In the genomic region with DNA sequence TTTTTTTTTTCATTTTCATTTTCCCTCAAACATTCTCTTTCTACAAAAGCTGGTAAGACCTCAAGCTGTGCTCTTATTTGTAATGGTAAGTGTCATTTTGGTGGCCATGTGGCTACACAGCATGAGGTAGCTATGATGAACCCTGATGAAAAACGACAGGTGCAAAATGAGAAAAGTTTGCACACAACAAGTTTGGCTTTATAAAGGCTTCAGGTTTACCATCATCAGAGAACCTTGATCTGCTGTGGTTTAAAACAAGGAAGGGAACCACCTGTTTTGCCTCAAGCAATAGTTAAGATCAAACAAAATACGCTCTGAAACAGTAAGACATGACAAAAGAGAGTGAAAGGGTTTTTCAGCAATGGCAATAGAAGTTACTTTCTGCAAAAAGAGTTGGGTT, we compare ENCODE assay signal across 16 cellular contexts.
DNase-seq lines count a peak whose midpoint lies in the region; ATAC-seq and TF ChIP-seq lines count a peak whose summit lies in the region.
"Had no signal": no experiment of that assay in that cellular context is flagged by ENCODE, and none has a peak within 500 bp of the region (broad histone marks: within the 10 kb centered on the region; RNA-seq: fewer than 3 reads in every experiment).

No MANE protein-coding gene starts in this region.

- H3K36me3 ChIP-seq in HUES64 (ENCODE audit: insufficient read depth, low read length) (no peaks in the 10 kb centered on the region), neural progenitor cell (no peaks in the 10 kb centered on the region)
- H3K36me3 ChIP-seq: BE2C, thyroid gland had no signal

- H3K27me3 ChIP-seq in HUES64 (ENCODE audit: insufficient read depth, low read length) (no peaks in the 10 kb centered on the region), neural progenitor cell (no peaks in the 10 kb centered on the region)
- H3K27me3 ChIP-seq: BE2C, thyroid gland had no signal

- H3K9ac ChIP-seq in HUES64 (ENCODE audit: low read depth, low read length) (no peak overlapping the region), neural progenitor cell (no peak overlapping the region)

- no peaks in the 10 kb centered on the region for H3K9me3 Mint-ChIP-seq in activated naive CD4-positive, alpha-beta T cell treated with anti-CD3 and anti-CD28 coated beads, Interleukin-2, amount 10 ng/mL, durations not matched to agents 7 days and 5 days
- peaks cover 3% of the 10 kb centered on the region for H3K9me3 Mint-ChIP-seq in neural progenitor cell
- no peaks in the 10 kb centered on the region for H3K9me3 Mint-ChIP-seq in activated CD8-positive, alpha-beta memory T cell treated with anti-CD3 and anti-CD28 coated beads, Interleukin-2, amount 10 ng/mL, durations not matched to agents 7 days and 5 days (ENCODE audit: low read depth)

- H3K4me2 ChIP-seq in neural progenitor cell = no peak overlapping the region

- peaks cover 13% of the 10 kb centered on the region for H3K4me1 Mint-ChIP-seq in activated naive CD4-positive, alpha-beta T cell treated with anti-CD3 and anti-CD28 coated beads, Interleukin-2, amount 10 ng/mL, durations not matched to agents 7 days and 5 days
- H3K4me1 Mint-ChIP-seq in T-helper 17 cell (peaks cover 8% of the 10 kb centered on the region), neural progenitor cell (peaks cover 6% of the 10 kb centered on the region)
- H3K4me1 Mint-ChIP-seq in activated CD8-positive, alpha-beta memory T cell treated with anti-CD3 and anti-CD28 coated beads, Interleukin-2, amount 10 ng/mL, durations not matched to agents 7 days and 5 days = peaks cover 3% of the 10 kb centered on the region

- no peaks in the 10 kb centered on the region for H3K27me3 Mint-ChIP-seq in activated naive CD4-positive, alpha-beta T cell treated with anti-CD3 and anti-CD28 coated beads, Interleukin-2, amount 10 ng/mL, durations not matched to agents 7 days and 5 days
- no peaks in the 10 kb centered on the region for H3K27me3 Mint-ChIP-seq in T-helper 17 cell
- H3K27me3 Mint-ChIP-seq in neural progenitor cell (ENCODE audit: insufficient read depth, low read depth) = no peaks in the 10 kb centered on the region
- no peaks in the 10 kb centered on the region for H3K27me3 Mint-ChIP-seq in activated CD8-positive, alpha-beta memory T cell treated with anti-CD3 and anti-CD28 coated beads, Interleukin-2, amount 10 ng/mL, durations not matched to agents 7 days and 5 days

- no peaks in the 10 kb centered on the region for H3F3A ChIP-seq in neural progenitor cell (ENCODE audit: low read depth)

- ATAC-seq in T-helper 17 cell (peak; percentile 91), GM21390 (IDR thresholded peaks at IDR 0.05; ENCODE audit: unreplicated experiment) (no peak)
- ATAC-seq in activated CD8-positive, alpha-beta memory T cell treated with anti-CD3 and anti-CD28 coated beads, Interleukin-2, amount 10 ng/mL, durations not matched to agents 7 days and 5 days = no peak
- ATAC-seq: HepG2 had no signal

- no peaks in the 10 kb centered on the region for H3K79me2 ChIP-seq in neural progenitor cell (ENCODE audit: low read depth)

- H3K4me3 Mint-ChIP-seq in activated naive CD4-positive, alpha-beta T cell treated with anti-CD3 and anti-CD28 coated beads, Interleukin-2, amount 10 ng/mL, durations not matched to agents 7 days and 5 days = no peak overlapping the region
- H3K4me3 Mint-ChIP-seq in T-helper 17 cell (peak overlapping the region; percentile 49), neural progenitor cell (no peak overlapping the region)
- H3K4me3 Mint-ChIP-seq in activated CD8-positive, alpha-beta memory T cell treated with anti-CD3 and anti-CD28 coated beads, Interleukin-2, amount 10 ng/mL, durations not matched to agents 7 days and 5 days = no peak overlapping the region

- CTCF ChIA-PET in activated naive CD4-positive, alpha-beta T cell treated with anti-CD3 and anti-CD28 coated beads, Interleukin-2, amount 10 ng/mL, durations not matched to agents 7 days and 5 days (lab: Charles Lee) = no interaction called here
- CTCF ChIA-PET in activated CD8-positive, alpha-beta memory T cell treated with anti-CD3 and anti-CD28 coated beads, Interleukin-2, amount 10 ng/mL, durations not matched to agents 7 days and 5 days (lab: Charles Lee) = no interaction called here

- no peaks in the 10 kb centered on the region for H3K9me3 ChIP-seq in HUES64 (ENCODE audit: insufficient read depth, low read depth, low read length)
- H3K9me3 ChIP-seq in T-helper 17 cell (ENCODE audit: control insufficient read depth, low read length, poor library complexity, severe bottlenecking) = no peaks in the 10 kb centered on the region
- no peaks in the 10 kb centered on the region for H3K9me3 ChIP-seq in neural progenitor cell (ENCODE audit: low read depth)
- H3K9me3 ChIP-seq: BE2C, thyroid gland had no signal

- peak overlapping the region; percentile 42; the same call in 1 of the 2 replicates for H3K27ac ChIP-seq in HUES64 (ENCODE audit: low read depth, low read length)
- H3K27ac ChIP-seq in neural progenitor cell = no peak overlapping the region
- H3K27ac ChIP-seq: thyroid gland had no signal

- no peaks in the 10 kb centered on the region for H4K20me1 ChIP-seq in neural progenitor cell (ENCODE audit: low read depth)

- peaks cover 14% of the 10 kb centered on the region for H3K4me1 ChIP-seq in HUES64 (ENCODE audit: insufficient read depth, low read length)
- peaks cover 5% of the 10 kb centered on the region for H3K4me1 ChIP-seq in neural progenitor cell
- H3K4me1 ChIP-seq: BE2C, thyroid gland had no signal

- no peaks in the 10 kb centered on the region for H3K36me3 Mint-ChIP-seq in activated naive CD4-positive, alpha-beta T cell treated with anti-CD3 and anti-CD28 coated beads, Interleukin-2, amount 10 ng/mL, durations not matched to agents 7 days and 5 days
- H3K36me3 Mint-ChIP-seq in T-helper 17 cell (ENCODE audit: low read depth) = no peaks in the 10 kb centered on the region
- H3K36me3 Mint-ChIP-seq in neural progenitor cell = no peaks in the 10 kb centered on the region
- no peaks in the 10 kb centered on the region for H3K36me3 Mint-ChIP-seq in activated CD8-positive, alpha-beta memory T cell treated with anti-CD3 and anti-CD28 coated beads, Interleukin-2, amount 10 ng/mL, durations not matched to agents 7 days and 5 days

- peak; percentile 42 for DNase-seq in activated naive CD4-positive, alpha-beta T cell treated with anti-CD3 and anti-CD28 coated beads, Interleukin-2, amount 10 ng/mL, durations not matched to agents 7 days and 5 days
- no peak for DNase-seq in activated naive CD4-positive, alpha-beta T cell (lab: John Stamatoyannopoulos, UW)
- DNase-seq in T-helper 17 cell (no peak), neural progenitor cell (ENCODE audit: low spot score) (peak; percentile 32), foreskin melanocyte (no peak)
- no peak for DNase-seq in activated CD8-positive, alpha-beta memory T cell treated with anti-CD3 and anti-CD28 coated beads, Interleukin-2, amount 10 ng/mL, durations not matched to agents 7 days and 5 days
- DNase-seq: amygdala; BE2C; head of caudate nucleus; NCI-H1105; NK-92 treated with Interleukin-12 subunit alpha and Interleukin-12 subunit beta, amount 100 ng/mL, for 24 hours; Right ventricle myocardium superior; thyroid gland had no signal

- no peak overlapping the region for H2AFZ ChIP-seq in neural progenitor cell (replicated peaks)

- H3K4me3 ChIP-seq in HUES64 (ENCODE audit: low read length) (no peak overlapping the region), neural progenitor cell (no peak overlapping the region)
- H3K4me3 ChIP-seq: thyroid gland had no signal

- 30% methylated on average over 2 of the region's 2 CpGs for WGBS in HUES64

- H3K27ac Mint-ChIP-seq in activated naive CD4-positive, alpha-beta T cell treated with anti-CD3 and anti-CD28 coated beads, Interleukin-2, amount 10 ng/mL, durations not matched to agents 7 days and 5 days = peak overlapping the region; percentile 90
- peak overlapping the region; percentile 44 for H3K27ac Mint-ChIP-seq in T-helper 17 cell
- H3K27ac Mint-ChIP-seq in neural progenitor cell = no peak overlapping the region
- no peak overlapping the region for H3K27ac Mint-ChIP-seq in activated CD8-positive, alpha-beta memory T cell treated with anti-CD3 and anti-CD28 coated beads, Interleukin-2, amount 10 ng/mL, durations not matched to agents 7 days and 5 days

- no peak for TF ChIP-seq CTCF in neural progenitor cell (IDR thresholded peaks at IDR 0.05)

Comparison
In these comparisons a context has a peak if more than half of its experiments do, and no peak if none do; other contexts are left out.
1. DNase-seq: peak in activated naive CD4-positive, alpha-beta T cell treated with anti-CD3 and anti-CD28 coated beads, Interleukin-2, amount 10 ng/mL, durations not matched to agents 7 days and 5 days (single experiment) and neural progenitor cell (single experiment); none in activated naive CD4-positive, alpha-beta T cell (0 of 4), T-helper 17 cell (0 of 3), activated CD8-positive, alpha-beta memory T cell treated with anti-CD3 and anti-CD28 coated beads, Interleukin-2, amount 10 ng/mL, durations not matched to agents 7 days and 5 days (single experiment) and foreskin melanocyte (single experiment).
2. H3K27ac Mint-ChIP-seq: peak in activated naive CD4-positive, alpha-beta T cell treated with anti-CD3 and anti-CD28 coated beads, Interleukin-2, amount 10 ng/mL, durations not matched to agents 7 days and 5 days (single experiment) and T-helper 17 cell (single experiment); none in neural progenitor cell (single experiment) and activated CD8-positive, alpha-beta memory T cell treated with anti-CD3 and anti-CD28 coated beads, Interleukin-2, amount 10 ng/mL, durations not matched to agents 7 days and 5 days (single experiment).